In genomic region chr20:50561379-50562078, GRCh38 we compare ENCODE assay signal across 7 cellular contexts. TPM values are rescaled to one million over a fixed set of nuclear protein-coding genes. Genes with fewer than 3 reads are reported as not detected.
DNase-seq lines count a peak whose midpoint lies in the region; ATAC-seq and TF ChIP-seq lines count a peak whose summit lies in the region.

No MANE protein-coding gene starts in this region.

- H3K4me3 ChIP-seq in epithelial cell of proximal tubule (ENCODE audit: low read depth, low read length), result no peak overlapping the region

- TF ChIP-seq CTCF in epithelial cell of proximal tubule (conservative IDR thresholded peaks at IDR 0.05; ENCODE audit: low read depth, low read length), result no peak

- intact Hi-C loops in sciatic nerve (cut with DNase I), result no loop called here

- ATAC-seq in sciatic nerve (peak; percentile 52), GM18868 (IDR thresholded peaks at IDR 0.05; ENCODE audit: unreplicated experiment) (no peak), GM21619 (IDR thresholded peaks at IDR 0.05; ENCODE audit: unreplicated experiment) (no peak)

- DNase-seq in HK-2 (ENCODE audit: unreplicated experiment) (peak; percentile 82), epithelial cell of proximal tubule (ENCODE audit: low read depth) (peak; percentile 76), sciatic nerve (ENCODE audit: low spot score) (no peak), cerebellum (ENCODE audit: low spot score) (no peak)
- DNase-seq in activated CD4-positive, alpha-beta T cell treated with anti-CD3 and anti-CD28 coated beads, Interleukin-2, amount 50 U/mL, for 1 hour, result peak; percentile 33

RNA-seq across cellular contexts. Expression of gene PTPN1, which starts 51.3 kb away (rescaled TPM):
- total RNA-seq in epithelial cell of proximal tubule, result 41.7 and 47.5 TPM in 2 replicates
- 25.8 TPM for total RNA-seq in sciatic nerve
- 13.9 TPM for total RNA-seq in cerebellum

Comparison
In these comparisons a context has a peak if more than half of its experiments do, and no peak if none do; other contexts are left out.
1. DNase-seq: peak in HK-2 (single experiment), activated CD4-positive, alpha-beta T cell treated with anti-CD3 and anti-CD28 coated beads, Interleukin-2, amount 50 U/mL, for 1 hour (single experiment) and epithelial cell of proximal tubule (single experiment); none in sciatic nerve (single experiment) and cerebellum (single experiment).